Comparison of ENCODE assay signal across 8 cellular contexts in genomic region chr17:2316916-2317205, GRCh38. TPM values are rescaled to one million over a fixed set of nuclear protein-coding genes. Genes with fewer than 3 reads are reported as not detected.
DNase-seq lines count a peak whose midpoint lies in the region; ATAC-seq, FAIRE-seq and TF ChIP-seq lines count a peak whose summit lies in the region.
"Not testable (repeated sequence)": the region's sequence is repeated elsewhere in the genome, so short reads cannot be mapped to it uniquely, and the experiment has no call there.

No MANE protein-coding gene starts in this region.

- WGBS in K562 (ENCODE audit: insufficient coverage, low coverage, missing lambda C conversion rate): 31% methylated on average over 2 of the region's 7 CpGs

- not testable (repeated sequence) for H3K9me3 ChIP-seq in K562 (replicated peaks; ENCODE audit: control insufficient read depth, insufficient read depth, low read depth, low read length)

- not testable (repeated sequence) for FAIRE-seq in K562 (lab: Jason Lieb, UNC)

- H3K79me2 ChIP-seq in K562 (ENCODE audit: control insufficient read depth, insufficient read depth, low read length): not testable (repeated sequence)

- not testable (repeated sequence) for H3K4me2 ChIP-seq in K562 (ENCODE audit: insufficient read depth, low read length)

- ATAC-seq in K562: peak; percentile 34

- H3K4me1 ChIP-seq in K562 (replicated peaks in 1 of 2; ENCODE audit: control insufficient read depth in 2 of 2, insufficient read depth in 2 of 2, low read length in 2 of 2): not testable (repeated sequence)

- not testable (repeated sequence) for TF ChIP-seq EP300 in K562 (IDR thresholded peaks at IDR 0.05; ENCODE audit: low read length)

- not testable (repeated sequence) for H4K20me1 ChIP-seq in K562 (replicated peaks; ENCODE audit: control insufficient read depth, insufficient read depth, low read length)

- H3K9me1 ChIP-seq in K562 (ENCODE audit: control insufficient read depth, insufficient read depth, low read length): not testable (repeated sequence)

- H3K27me3 ChIP-seq in K562 (ENCODE audit: control insufficient read depth in 2 of 2, insufficient read depth in 2 of 2, low read length in 2 of 2): not testable (repeated sequence)

- DNase-seq in ELF-1 (ENCODE audit: low read depth, low spot score) (peak; percentile 30), LHCN-M2 (ENCODE audit: low read depth) (peak; percentile 47), NCI-H226 (peak; percentile 40), fibroblast of villous mesenchyme (ENCODE audit: low read depth) (peak; percentile 55), retinal pigment epithelial cell (ENCODE audit: low read depth) (peak; percentile 19)
- not testable (repeated sequence) for DNase-seq in RWPE1 (ENCODE audit: low spot score); K562 (ENCODE audit: extremely low read depth in 1 of 4, low spot score in 3 of 4)

- TF ChIP-seq RAD21 in K562 (CRISPR knock-in tag; conservative IDR thresholded peaks at IDR 0.05 in 1 of 2, IDR thresholded peaks at IDR 0.05 in 1 of 2): not testable (repeated sequence)

- TF ChIP-seq POLR2A in K562 (conservative IDR thresholded peaks at IDR 0.05): not testable (repeated sequence)

- H3K4me3 ChIP-seq in K562; fibroblast of villous mesenchyme (ENCODE audit: low read depth, low read length); retinal pigment epithelial cell (ENCODE audit: low read length): not testable (repeated sequence)

- POLR2A ChIA-PET in RWPE1 (lab: Yijun Ruan, JAX; ENCODE audit: low non-redundant PET) (interaction anchor here (0.7 kb wide), 1 partner anchor 19 kb away, joined by 3 read pairs; no protein-coding TSS in a partner anchor), K562 (lab: Yijun Ruan, JAX) (interaction anchor here (2.0 to 2.2 kb wide), 2 partner anchors 10 to 18 kb away, joined by 6 read pairs; no protein-coding TSS in a partner anchor)

- not testable (repeated sequence) for H2AFZ ChIP-seq in K562 (ENCODE audit: low read depth, low read length)

- H3K27ac ChIP-seq in 22Rv1 (peak overlapping the region; percentile 84), RWPE1 (peak overlapping the region; percentile 44)
- H3K27ac ChIP-seq in K562 (ENCODE audit: extremely low read depth, low read depth, low read length): not testable (repeated sequence)

- intact Hi-C loops in K562 (cut with micrococcal nuclease): not testable (repeated sequence)

- TF ChIP-seq CTCF in 22Rv1 (IDR thresholded peaks at IDR 0.05); RWPE1 (conservative IDR thresholded peaks at IDR 0.05; ENCODE audit: low read depth); K562 (IDR thresholded peaks at IDR 0.05 in 2 of 3, conservative IDR thresholded peaks at IDR 0.05 in 1 of 3; ENCODE audit: insufficient read depth in 2 of 3, low read depth in 1 of 3, low read length in 3 of 3); fibroblast of villous mesenchyme (IDR thresholded peaks at IDR 0.05; ENCODE audit: insufficient read depth, low read depth, low read length); retinal pigment epithelial cell (conservative IDR thresholded peaks at IDR 0.05; ENCODE audit: low read depth, low read length): not testable (repeated sequence)

- CTCF ChIA-PET in RWPE1 (lab: Yijun Ruan, JAX): interaction anchor here (0.6 to 0.7 kb wide), 3 partner anchors 94 to 490 kb away, joined by 3 to 5 read pairs (median 4); no protein-coding TSS in a partner anchor
- CTCF ChIA-PET in K562 (lab: Yijun Ruan, JAX; ENCODE audit: low intra/inter-chr PET ratio): not testable (repeated sequence)

- not testable (repeated sequence) for H3K36me3 ChIP-seq in K562 (ENCODE audit: control insufficient read depth, insufficient read depth, low read length)

- in situ Hi-C loops in K562 (cut with MboI): not testable (repeated sequence)

- BruUV-seq in K562 (replicated peaks; lab: Mats Ljungman, UMichigan): not testable (repeated sequence)

- peak overlapping the region in 1 of 2 experiments; percentile 68; a peak in 3 of 4 replicates for H3K9ac ChIP-seq in K562 (ENCODE audit: insufficient read depth in 1 of 2, low read depth in 2 of 2, low read length in 2 of 2)

RNA-seq across cellular contexts. Expression of gene SRR, which starts 13.1 kb away (rescaled TPM):
- total RNA-seq in LHCN-M2 (2014; rRNA removed): 64.4 and 65.5 TPM in 2 replicates
- 42.3 TPM for polyA plus RNA-seq in LHCN-M2 (2012)
- total RNA-seq in K562 (2011; cell fraction: chromatin; rRNA removed; ENCODE audit: low replicate concordance): 5.3 and 10.9 TPM in 2 replicates
- 4.5 and 5.4 TPM in 2 replicates for total RNA-seq in K562 (2011; cell fraction: nucleolus; rRNA removed)
- total RNA-seq in K562 (2011; cell fraction: nucleoplasm; rRNA removed): 9.8 and 14.4 TPM in 2 replicates
- 6.7 and 7.4 TPM in 2 replicates for total RNA-seq in K562 (2014; rRNA removed)
- total RNA-seq in K562 (2014; rRNA removed; fragmentation: Illumina TruSeq; extraction: Trizol): 3.7 and 5.0 TPM in 2 replicates
- total RNA-seq in K562 (2015; rRNA removed; fragmentation: Illumina TruSeq; extraction: Trizol): 4.3 and 7.0 TPM in 2 replicates
- total RNA-seq in K562 (2021): 8.1 and 9.9 TPM in 2 replicates
- 19.4 and 19.5 TPM in 2 replicates for polyA plus RNA-seq in K562 (2011; rRNA removed)
- 5.2 and 7.3 TPM in 2 replicates for polyA plus RNA-seq in K562 (2011; cell fraction: cytosol; rRNA removed)
- 3.8 and 6.8 TPM in 2 replicates for polyA plus RNA-seq in K562 (2011; cell fraction: nucleus; rRNA removed)
- polyA plus RNA-seq in K562 (2012): 7.8 and 8.1 TPM in 2 replicates
- 6.6 and 9.5 TPM in 2 replicates for polyA plus RNA-seq in K562 (2014; fragmentation: Illumina TruSeq; extraction: Trizol)
- polyA plus RNA-seq in K562 (2014; fragmentation: Nextera tagmentation; extraction: Ambion mirVana): 10 to 100 TPM; 10.0 to 14.7 TPM
- polyA plus RNA-seq in K562 (2014; rRNA removed): 4.9 and 7.9 TPM in 2 replicates
- 8.0 and 9.0 TPM in 2 replicates for polyA minus RNA-seq in K562 (2011; rRNA and poly(A)+ RNA removed)
- polyA minus RNA-seq in K562 (2011; cell fraction: cytosol; rRNA and poly(A)+ RNA removed): 7.1 and 7.2 TPM in 2 replicates
- 2.4 and 3.7 TPM in 2 replicates for polyA minus RNA-seq in K562 (2011; cell fraction: nucleus; rRNA and poly(A)+ RNA removed)
- total RNA-seq in fibroblast of villous mesenchyme: 20.0 and 35.0 TPM in 2 replicates

RNA-seq across cellular contexts. Expression of gene SMG6, which starts 13.3 kb away (rescaled TPM):
- total RNA-seq in LHCN-M2 (2014; rRNA removed): 23.5 and 35.5 TPM in 2 replicates
- polyA plus RNA-seq in LHCN-M2 (2012): 31.0 TPM
- 39.4 and 43.0 TPM in 2 replicates for total RNA-seq in K562 (2011; cell fraction: chromatin; rRNA removed; ENCODE audit: low replicate concordance)
- total RNA-seq in K562 (2011; cell fraction: nucleolus; rRNA removed): 14.7 and 18.7 TPM in 2 replicates
- total RNA-seq in K562 (2011; cell fraction: nucleoplasm; rRNA removed): 30.8 and 31.7 TPM in 2 replicates
- 6.9 and 7.3 TPM in 2 replicates for total RNA-seq in K562 (2014; rRNA removed)
- total RNA-seq in K562 (2014; rRNA removed; fragmentation: Illumina TruSeq; extraction: Trizol): 5.7 and 6.1 TPM in 2 replicates
- total RNA-seq in K562 (2015; rRNA removed; fragmentation: Illumina TruSeq; extraction: Trizol): 6.0 TPM in 2 replicates
- 12.8 and 13.7 TPM in 2 replicates for total RNA-seq in K562 (2021)
- polyA plus RNA-seq in K562 (2011; rRNA removed): 1.7 and 3.6 TPM in 2 replicates
- 4.2 and 6.2 TPM in 2 replicates for polyA plus RNA-seq in K562 (2011; cell fraction: cytosol; rRNA removed)
- polyA plus RNA-seq in K562 (2011; cell fraction: nucleus; rRNA removed): 8.5 and 16.5 TPM in 2 replicates
- polyA plus RNA-seq in K562 (2012): 10.2 and 21.1 TPM in 2 replicates
- polyA plus RNA-seq in K562 (2014; fragmentation: Illumina TruSeq; extraction: Trizol): 13.9 TPM in 2 replicates
- under 1 TPM; 0.44 to 0.45 TPM for polyA plus RNA-seq in K562 (2014; fragmentation: Nextera tagmentation; extraction: Ambion mirVana)
- polyA plus RNA-seq in K562 (2014; rRNA removed): 5.5 and 5.8 TPM in 2 replicates
- polyA minus RNA-seq in K562 (2011; rRNA and poly(A)+ RNA removed): 4.8 and 5.1 TPM in 2 replicates
- 10.2 and 10.9 TPM in 2 replicates for polyA minus RNA-seq in K562 (2011; cell fraction: cytosol; rRNA and poly(A)+ RNA removed)
- polyA minus RNA-seq in K562 (2011; cell fraction: nucleus; rRNA and poly(A)+ RNA removed): 9.1 and 9.8 TPM in 2 replicates
- 50.5 and 60.6 TPM in 2 replicates for total RNA-seq in fibroblast of villous mesenchyme

RNA-seq across cellular contexts. Expression of gene TSR1, which starts 19.4 kb away (rescaled TPM):
- total RNA-seq in LHCN-M2 (2014; rRNA removed) (63.9 and 80.5 TPM in 2 replicates), K562 (2014; rRNA removed) (87.5 and 90.0 TPM in 2 replicates), K562 (2014; rRNA removed; fragmentation: Illumina TruSeq; extraction: Trizol) (58.4 and 59.9 TPM in 2 replicates), K562 (2015; rRNA removed; fragmentation: Illumina TruSeq; extraction: Trizol) (55.2 and 55.5 TPM in 2 replicates), K562 (2021) (59.3 and 62.6 TPM in 2 replicates), fibroblast of villous mesenchyme (45.8 and 48.0 TPM in 2 replicates)
- 22.2 TPM for polyA plus RNA-seq in LHCN-M2 (2012)
- 56.9 and 60.1 TPM in 2 replicates for total RNA-seq in K562 (2011; cell fraction: chromatin; rRNA removed; ENCODE audit: low replicate concordance)
- 41.0 and 43.8 TPM in 2 replicates for total RNA-seq in K562 (2011; cell fraction: nucleolus; rRNA removed)
- total RNA-seq in K562 (2011; cell fraction: nucleoplasm; rRNA removed): 43.1 TPM in 2 replicates
- polyA plus RNA-seq in K562 (2011; rRNA removed) (15.6 and 16.4 TPM in 2 replicates), K562 (2014; fragmentation: Illumina TruSeq; extraction: Trizol) (58.1 and 60.3 TPM in 2 replicates), K562 (2014; fragmentation: Nextera tagmentation; extraction: Ambion mirVana) (10 to 100 TPM; 16.4 to 41.1 TPM), K562 (2014; rRNA removed) (35.5 and 36.8 TPM in 2 replicates)
- 11.1 and 11.6 TPM in 2 replicates for polyA plus RNA-seq in K562 (2011; cell fraction: cytosol; rRNA removed)
- 32.0 and 43.6 TPM in 2 replicates for polyA plus RNA-seq in K562 (2011; cell fraction: nucleus; rRNA removed)
- 24.8 and 48.3 TPM in 2 replicates for polyA plus RNA-seq in K562 (2012)
- 14.5 and 19.0 TPM in 2 replicates for polyA minus RNA-seq in K562 (2011; rRNA and poly(A)+ RNA removed)
- polyA minus RNA-seq in K562 (2011; cell fraction: cytosol; rRNA and poly(A)+ RNA removed): 34.4 and 42.5 TPM in 2 replicates
- 42.3 and 64.4 TPM in 2 replicates for polyA minus RNA-seq in K562 (2011; cell fraction: nucleus; rRNA and poly(A)+ RNA removed)

RNA-seq across cellular contexts. Expression of gene SGSM2, which starts 20.4 kb away (rescaled TPM):
- total RNA-seq in LHCN-M2 (2014; rRNA removed) (33.0 and 36.1 TPM in 2 replicates), K562 (2014; rRNA removed) (14.8 and 15.9 TPM in 2 replicates), K562 (2014; rRNA removed; fragmentation: Illumina TruSeq; extraction: Trizol) (4.9 and 9.1 TPM in 2 replicates), K562 (2015; rRNA removed; fragmentation: Illumina TruSeq; extraction: Trizol) (11.8 and 13.0 TPM in 2 replicates), K562 (2021) (15.3 and 20.2 TPM in 2 replicates), fibroblast of villous mesenchyme (29.6 and 29.8 TPM in 2 replicates)
- 25.0 TPM for polyA plus RNA-seq in LHCN-M2 (2012)
- 68.3 and 189 TPM in 2 replicates for total RNA-seq in K562 (2011; cell fraction: chromatin; rRNA removed; ENCODE audit: low replicate concordance)
- 83.7 and 87.9 TPM in 2 replicates for total RNA-seq in K562 (2011; cell fraction: nucleolus; rRNA removed)
- total RNA-seq in K562 (2011; cell fraction: nucleoplasm; rRNA removed): 62.3 and 62.5 TPM in 2 replicates
- polyA plus RNA-seq in K562 (2011; rRNA removed) (20.7 and 22.6 TPM in 2 replicates), K562 (2014; fragmentation: Illumina TruSeq; extraction: Trizol) (14.9 and 16.3 TPM in 2 replicates), K562 (2014; fragmentation: Nextera tagmentation; extraction: Ambion mirVana) (under 1 TPM; 0.20 to 0.62 TPM), K562 (2014; rRNA removed) (24.1 and 26.3 TPM in 2 replicates)
- 18.1 and 32.9 TPM in 2 replicates for polyA plus RNA-seq in K562 (2011; cell fraction: cytosol; rRNA removed)
- 125 and 246 TPM in 2 replicates for polyA plus RNA-seq in K562 (2011; cell fraction: nucleus; rRNA removed)
- polyA plus RNA-seq in K562 (2012): 22.3 and 33.7 TPM in 2 replicates
- polyA minus RNA-seq in K562 (2011; rRNA and poly(A)+ RNA removed): 7.6 and 10.0 TPM in 2 replicates
- 7.5 and 8.6 TPM in 2 replicates for polyA minus RNA-seq in K562 (2011; cell fraction: cytosol; rRNA and poly(A)+ RNA removed)
- polyA minus RNA-seq in K562 (2011; cell fraction: nucleus; rRNA and poly(A)+ RNA removed): 21.7 and 23.0 TPM in 2 replicates
